Comparison of ENCODE assay signal across 1 cellular context in genomic region chr3:78176869-78177268, GRCh38.
TF ChIP-seq lines count a peak whose summit lies in the region.

No MANE protein-coding gene starts in this region.

TF ChIP-seq in HepG2, 621 proteins besides CTCF, POLR2A, EP300 and RAD21 (continued from another document and continues in another):
- TF ChIP-seq ZNF782 (CRISPR knock-in tag; IDR thresholded peaks at IDR 0.05; ENCODE audit: borderline replicate concordance), result no peak
- TF ChIP-seq FOXK2 (IDR thresholded peaks at IDR 0.05), result no peak
- TF ChIP-seq ZGPAT (CRISPR knock-in tag; IDR thresholded peaks at IDR 0.05), result peak; percentile 79
- TF ChIP-seq IRX3 (CRISPR knock-in tag; IDR thresholded peaks at IDR 0.05; ENCODE audit: borderline replicate concordance, low read depth), result no peak
- TF ChIP-seq ARID3A (IDR thresholded peaks at IDR 0.05; ENCODE audit: low read depth, low read length), result no peak
- no peak for TF ChIP-seq CREB1 (IDR thresholded peaks at IDR 0.05)
- peak; percentile 48; the same call in 1 of the 2 replicates for TF ChIP-seq CREB1 (CRISPR knock-in tag; IDR thresholded peaks at IDR 0.05)
- no peak for TF ChIP-seq SRF (IDR thresholded peaks at IDR 0.05; ENCODE audit: low read depth, low read length)
- no peak for TF ChIP-seq ZNF121 (CRISPR knock-in tag; IDR thresholded peaks at IDR 0.05)
- no peak for TF ChIP-seq ZFP41 (CRISPR knock-in tag; IDR thresholded peaks at IDR 0.05; ENCODE audit: borderline replicate concordance)
- no peak for TF ChIP-seq REL (CRISPR knock-in tag; conservative IDR thresholded peaks at IDR 0.05)
- no peak for TF ChIP-seq ZNF570 (CRISPR knock-in tag; IDR thresholded peaks at IDR 0.05; ENCODE audit: borderline replicate concordance)
- no peak for TF ChIP-seq HIVEP1 (CRISPR knock-in tag; IDR thresholded peaks at IDR 0.05)
- no peak for TF ChIP-seq ZNF713 (CRISPR knock-in tag; IDR thresholded peaks at IDR 0.05)
- TF ChIP-seq ZNF75D (CRISPR knock-in tag; IDR thresholded peaks at IDR 0.05; ENCODE audit: borderline replicate concordance), result no peak
- TF ChIP-seq ZNF264 (CRISPR knock-in tag; IDR thresholded peaks at IDR 0.05), result no peak
- TF ChIP-seq CBFB (CRISPR knock-in tag; IDR thresholded peaks at IDR 0.05), result no peak
- TF ChIP-seq, protein P1, sequence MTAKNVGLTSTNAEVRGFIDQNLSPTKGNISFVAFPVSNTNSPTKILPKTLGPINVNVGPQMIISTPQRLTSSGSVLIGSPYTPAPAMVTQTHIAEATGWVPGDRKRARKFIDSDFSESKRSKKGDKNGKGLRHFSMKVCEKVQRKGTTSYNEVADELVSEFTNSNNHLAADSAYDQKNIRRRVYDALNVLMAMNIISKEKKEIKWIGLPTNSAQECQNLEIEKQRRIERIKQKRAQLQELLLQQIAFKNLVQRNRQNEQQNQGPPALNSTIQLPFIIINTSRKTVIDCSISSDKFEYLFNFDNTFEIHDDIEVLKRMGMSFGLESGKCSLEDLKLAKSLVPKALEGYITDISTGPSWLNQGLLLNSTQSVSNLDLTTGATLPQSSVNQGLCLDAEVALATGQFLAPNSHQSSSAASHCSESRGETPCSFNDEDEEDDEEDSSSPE (CRISPR knock-in tag; IDR thresholded peaks at IDR 0.05), result no peak
- TF ChIP-seq THRA (CRISPR knock-in tag; IDR thresholded peaks at IDR 0.05; ENCODE audit: borderline replicate concordance), result 0 out of 2 replicates have a peak, but pooled peaks have one; percentile 36
- TF ChIP-seq MYC (CRISPR knock-in tag; IDR thresholded peaks at IDR 0.05; ENCODE audit: borderline replicate concordance), result peak; percentile 43; the same call in 1 of the 2 replicates
- 0 out of 2 replicates have a peak, but pooled peaks have one; percentile 25 for TF ChIP-seq PHF21A (CRISPR knock-in tag; IDR thresholded peaks at IDR 0.05)
- TF ChIP-seq SALL2 (CRISPR knock-in tag; IDR thresholded peaks at IDR 0.05), result no peak
- no peak for TF ChIP-seq ZNF510 (CRISPR knock-in tag; IDR thresholded peaks at IDR 0.05; ENCODE audit: low read depth)
- TF ChIP-seq, protein P2, sequence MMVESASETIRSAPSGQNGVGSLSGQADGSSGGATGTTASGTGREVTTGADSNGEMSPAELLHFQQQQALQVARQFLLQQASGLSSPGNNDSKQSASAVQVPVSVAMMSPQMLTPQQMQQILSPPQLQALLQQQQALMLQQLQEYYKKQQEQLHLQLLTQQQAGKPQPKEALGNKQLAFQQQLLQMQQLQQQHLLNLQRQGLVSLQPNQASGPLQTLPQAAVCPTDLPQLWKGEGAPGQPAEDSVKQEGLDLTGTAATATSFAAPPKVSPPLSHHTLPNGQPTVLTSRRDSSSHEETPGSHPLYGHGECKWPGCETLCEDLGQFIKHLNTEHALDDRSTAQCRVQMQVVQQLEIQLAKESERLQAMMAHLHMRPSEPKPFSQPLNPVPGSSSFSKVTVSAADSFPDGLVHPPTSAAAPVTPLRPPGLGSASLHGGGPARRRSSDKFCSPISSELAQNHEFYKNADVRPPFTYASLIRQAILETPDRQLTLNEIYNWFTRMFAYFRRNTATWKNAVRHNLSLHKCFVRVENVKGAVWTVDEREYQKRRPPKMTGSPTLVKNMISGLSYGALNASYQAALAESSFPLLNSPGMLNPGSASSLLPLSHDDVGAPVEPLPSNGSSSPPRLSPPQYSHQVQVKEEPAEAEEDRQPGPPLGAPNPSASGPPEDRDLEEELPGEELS (CRISPR knock-in tag; IDR thresholded peaks at IDR 0.05), result peak; percentile 72
- no peak for TF ChIP-seq ZNF569 (CRISPR knock-in tag; IDR thresholded peaks at IDR 0.05; ENCODE audit: borderline replicate concordance)
- TF ChIP-seq DNMT1 (CRISPR knock-in tag; IDR thresholded peaks at IDR 0.05), result no peak
- TF ChIP-seq, protein P3, sequence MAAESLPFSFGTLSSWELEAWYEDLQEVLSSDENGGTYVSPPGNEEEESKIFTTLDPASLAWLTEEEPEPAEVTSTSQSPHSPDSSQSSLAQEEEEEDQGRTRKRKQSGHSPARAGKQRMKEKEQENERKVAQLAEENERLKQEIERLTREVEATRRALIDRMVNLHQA (CRISPR knock-in tag; IDR thresholded peaks at IDR 0.05), result no peak
- no peak for TF ChIP-seq ZNF530 (CRISPR knock-in tag; IDR thresholded peaks at IDR 0.05; ENCODE audit: low read depth)
- no peak for TF ChIP-seq TCF7L2 (IDR thresholded peaks at IDR 0.05; ENCODE audit: low read depth, low read length)
- TF ChIP-seq, protein P4, sequence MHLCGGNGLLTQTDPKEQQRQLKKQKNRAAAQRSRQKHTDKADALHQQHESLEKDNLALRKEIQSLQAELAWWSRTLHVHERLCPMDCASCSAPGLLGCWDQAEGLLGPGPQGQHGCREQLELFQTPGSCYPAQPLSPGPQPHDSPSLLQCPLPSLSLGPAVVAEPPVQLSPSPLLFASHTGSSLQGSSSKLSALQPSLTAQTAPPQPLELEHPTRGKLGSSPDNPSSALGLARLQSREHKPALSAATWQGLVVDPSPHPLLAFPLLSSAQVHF (CRISPR knock-in tag; IDR thresholded peaks at IDR 0.05), result no peak
- no peak for TF ChIP-seq SETDB1 (CRISPR knock-in tag; IDR thresholded peaks at IDR 0.05; ENCODE audit: borderline replicate concordance)
- no peak for TF ChIP-seq IRF1 (CRISPR knock-in tag; IDR thresholded peaks at IDR 0.05; ENCODE audit: low read depth)
- TF ChIP-seq KLF6 (CRISPR knock-in tag; IDR thresholded peaks at IDR 0.05), result peak; percentile 67; the same call in 1 of the 2 replicates
- TF ChIP-seq ARNT2 (CRISPR knock-in tag; IDR thresholded peaks at IDR 0.05; ENCODE audit: low read depth), result no peak
- TF ChIP-seq TEAD3 (CRISPR knock-in tag; optimal IDR thresholded peaks at IDR 0.05; ENCODE audit: borderline replicate concordance), result peak; percentile 64
- TF ChIP-seq KDM5A (IDR thresholded peaks at IDR 0.05; ENCODE audit: borderline replicate concordance, low read length), result no peak
- TF ChIP-seq, protein P5, sequence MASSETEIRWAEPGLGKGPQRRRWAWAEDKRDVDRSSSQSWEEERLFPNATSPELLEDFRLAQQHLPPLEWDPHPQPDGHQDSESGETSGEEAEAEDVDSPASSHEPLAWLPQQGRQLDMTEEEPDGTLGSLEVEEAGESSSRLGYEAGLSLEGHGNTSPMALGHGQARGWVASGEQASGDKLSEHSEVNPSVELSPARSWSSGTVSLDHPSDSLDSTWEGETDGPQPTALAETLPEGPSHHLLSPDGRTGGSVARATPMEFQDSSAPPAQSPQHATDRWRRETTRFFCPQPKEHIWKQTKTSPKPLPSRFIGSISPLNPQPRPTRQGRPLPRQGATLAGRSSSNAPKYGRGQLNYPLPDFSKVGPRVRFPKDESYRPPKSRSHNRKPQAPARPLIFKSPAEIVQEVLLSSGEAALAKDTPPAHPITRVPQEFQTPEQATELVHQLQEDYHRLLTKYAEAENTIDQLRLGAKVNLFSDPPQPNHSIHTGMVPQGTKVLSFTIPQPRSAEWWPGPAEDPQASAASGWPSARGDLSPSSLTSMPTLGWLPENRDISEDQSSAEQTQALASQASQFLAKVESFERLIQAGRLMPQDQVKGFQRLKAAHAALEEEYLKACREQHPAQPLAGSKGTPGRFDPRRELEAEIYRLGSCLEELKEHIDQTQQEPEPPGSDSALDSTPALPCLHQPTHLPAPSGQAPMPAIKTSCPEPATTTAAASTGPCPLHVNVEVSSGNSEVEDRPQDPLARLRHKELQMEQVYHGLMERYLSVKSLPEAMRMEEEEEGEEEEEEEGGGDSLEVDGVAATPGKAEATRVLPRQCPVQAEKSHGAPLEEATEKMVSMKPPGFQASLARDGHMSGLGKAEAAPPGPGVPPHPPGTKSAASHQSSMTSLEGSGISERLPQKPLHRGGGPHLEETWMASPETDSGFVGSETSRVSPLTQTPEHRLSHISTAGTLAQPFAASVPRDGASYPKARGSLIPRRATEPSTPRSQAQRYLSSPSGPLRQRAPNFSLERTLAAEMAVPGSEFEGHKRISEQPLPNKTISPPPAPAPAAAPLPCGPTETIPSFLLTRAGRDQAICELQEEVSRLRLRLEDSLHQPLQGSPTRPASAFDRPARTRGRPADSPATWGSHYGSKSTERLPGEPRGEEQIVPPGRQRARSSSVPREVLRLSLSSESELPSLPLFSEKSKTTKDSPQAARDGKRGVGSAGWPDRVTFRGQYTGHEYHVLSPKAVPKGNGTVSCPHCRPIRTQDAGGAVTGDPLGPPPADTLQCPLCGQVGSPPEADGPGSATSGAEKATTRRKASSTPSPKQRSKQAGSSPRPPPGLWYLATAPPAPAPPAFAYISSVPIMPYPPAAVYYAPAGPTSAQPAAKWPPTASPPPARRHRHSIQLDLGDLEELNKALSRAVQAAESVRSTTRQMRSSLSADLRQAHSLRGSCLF (CRISPR knock-in tag; IDR thresholded peaks at IDR 0.05; ENCODE audit: borderline replicate concordance), result no peak
- TF ChIP-seq TCF12 (IDR thresholded peaks at IDR 0.05), result no peak
- no peak for TF ChIP-seq TCF12 (CRISPR knock-in tag; IDR thresholded peaks at IDR 0.05)
- TF ChIP-seq ZBTB10 (CRISPR knock-in tag; IDR thresholded peaks at IDR 0.05; ENCODE audit: borderline replicate concordance), result no peak
- TF ChIP-seq, protein P6, sequence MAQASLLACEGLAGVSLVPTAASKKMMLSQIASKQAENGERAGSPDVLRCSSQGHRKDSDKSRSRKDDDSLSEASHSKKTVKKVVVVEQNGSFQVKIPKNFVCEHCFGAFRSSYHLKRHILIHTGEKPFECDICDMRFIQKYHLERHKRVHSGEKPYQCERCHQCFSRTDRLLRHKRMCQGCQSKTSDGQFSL (CRISPR knock-in tag; IDR thresholded peaks at IDR 0.05), result no peak
- TF ChIP-seq PAWR (CRISPR knock-in tag; IDR thresholded peaks at IDR 0.05; ENCODE audit: borderline replicate concordance), result no peak
- TF ChIP-seq ZNF790 (CRISPR knock-in tag; IDR thresholded peaks at IDR 0.05; ENCODE audit: borderline replicate concordance), result no peak
- no peak for TF ChIP-seq EZH2 (conservative IDR thresholded peaks at IDR 0.05; ENCODE audit: low read depth, low read length)
- no peak for TF ChIP-seq ZNF354B (CRISPR knock-in tag; IDR thresholded peaks at IDR 0.05)
- no peak for TF ChIP-seq ZNF33A (CRISPR knock-in tag; IDR thresholded peaks at IDR 0.05; ENCODE audit: borderline replicate concordance)
- peak; percentile 65; the same call in 1 of the 2 replicates for TF ChIP-seq BCL6 (CRISPR knock-in tag; IDR thresholded peaks at IDR 0.05)
- no peak for TF ChIP-seq CCAR2 (optimal IDR thresholded peaks at IDR 0.05; ENCODE audit: low read depth, low read length)
- TF ChIP-seq NR2F1 (CRISPR knock-in tag; IDR thresholded peaks at IDR 0.05), result no peak
- no peak for TF ChIP-seq JUNB (CRISPR knock-in tag; IDR thresholded peaks at IDR 0.05; ENCODE audit: borderline replicate concordance)
- no peak for TF ChIP-seq MAFK (conservative IDR thresholded peaks at IDR 0.05 in 1 of 2, IDR thresholded peaks at IDR 0.05 in 1 of 2; ENCODE audit: low read length in 2 of 2)
